In the genomic region with DNA sequence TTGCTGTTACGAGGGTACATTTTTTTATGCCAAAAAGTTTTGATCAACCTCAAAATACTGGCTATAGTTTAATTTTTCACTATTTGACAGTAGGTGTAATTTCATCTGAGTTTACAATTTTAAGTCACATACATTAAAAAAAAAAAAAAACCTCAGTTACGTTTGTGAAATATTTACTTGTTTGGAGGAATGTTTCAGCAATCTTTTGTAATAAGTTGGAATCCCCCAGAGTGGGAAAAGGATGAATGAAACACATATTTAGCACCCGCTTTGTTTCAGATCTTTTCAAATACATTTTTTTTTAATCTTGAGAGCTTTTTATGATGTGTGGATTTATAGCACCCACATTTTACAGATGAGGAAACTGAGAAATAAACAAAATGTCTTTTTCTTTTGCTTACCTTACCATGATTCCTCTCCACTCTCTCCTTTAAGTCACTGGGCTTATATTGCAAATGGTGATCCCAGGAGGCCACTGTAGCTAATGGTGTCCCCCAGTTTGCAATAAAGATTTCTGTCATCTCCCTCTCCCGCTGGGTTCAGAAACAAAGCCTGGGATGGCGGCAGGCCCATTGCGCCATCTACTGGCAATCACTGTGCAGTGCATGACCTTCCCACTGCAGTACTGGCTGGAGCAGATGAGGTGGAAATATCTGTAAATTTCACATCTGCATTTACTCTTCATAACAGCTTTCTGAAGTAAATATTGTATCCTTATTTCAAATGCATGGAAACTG, we compare ENCODE assay signal across 8 cellular contexts. TPM values are rescaled to one million over a fixed set of nuclear protein-coding genes. Genes with fewer than 3 reads are reported as not detected.
DNase-seq lines count a peak whose midpoint lies in the region; ATAC-seq lines count a peak whose summit lies in the region.

No MANE protein-coding gene starts in this region.

- intact Hi-C loops in left colon (cut with DNase I, micrococcal nuclease), result loop anchor here in 1 of 2 donors (10.0 kb wide), 1 partner anchor 184 kb away; no protein-coding TSS in a partner anchor

- peaks cover 54% of the 10 kb centered on the region for H3K4me1 Mint-ChIP-seq in central memory CD8-positive, alpha-beta T cell

- peak overlapping the region; percentile 63 for H3K27ac Mint-ChIP-seq in central memory CD8-positive, alpha-beta T cell (ENCODE audit: low read depth)

- DNase-seq in COLO829 (ENCODE audit: low spot score) (peak; percentile 68), NCI-H2107 treated with DMSO at 0.1 percent for 48 hours (lab: John Stamatoyannopoulos, UW; ENCODE audit: unreplicated experiment) (peak; percentile 59), left colon (peak in 1 of 2 donors; percentile 68), NCI-H1048 (lab: John Stamatoyannopoulos, UW) (no peak)
- peak; percentile 43 to 48 for DNase-seq in activated CD4-positive, alpha-beta T cell treated with anti-CD3 and anti-CD28 coated beads for 24 hours (ENCODE audit: low read depth in 2 of 2)
- peak; percentile 55 to 72 for DNase-seq in central memory CD8-positive, alpha-beta T cell (ENCODE audit: low spot score in 2 of 2)
- DNase-seq in stimulated activated CD4-positive, alpha-beta T cell treated with anti-CD3 and anti-CD28 coated beads, Interleukin-4, amount 100 ng/mL, for 1 hour, result peak; percentile 49

- H3K27me3 Mint-ChIP-seq in central memory CD8-positive, alpha-beta T cell, result no peaks in the 10 kb centered on the region

- ATAC-seq in GM21737 (IDR thresholded peaks at IDR 0.05; ENCODE audit: unreplicated experiment) (peak; percentile 83), left colon (peak; percentile 80)
- ATAC-seq in central memory CD8-positive, alpha-beta T cell (replicated peaks; ENCODE audit: extremely low read depth, poor library complexity, severe bottlenecking), result peak; percentile 87

- peaks cover 3% of the 10 kb centered on the region for H3K36me3 Mint-ChIP-seq in central memory CD8-positive, alpha-beta T cell (ENCODE audit: insufficient read depth)

- H3K9me3 Mint-ChIP-seq in central memory CD8-positive, alpha-beta T cell, result no peaks in the 10 kb centered on the region

- H3K4me3 Mint-ChIP-seq in central memory CD8-positive, alpha-beta T cell, result peak overlapping the region; percentile 70

RNA-seq across cellular contexts. Expression of a gene that starts 27.7 kb away (rescaled TPM):
- 1 to 10 TPM; 7.4 to 8.9 TPM for total RNA-seq in left colon

RNA-seq across cellular contexts. Expression of a gene that starts 45.1 kb away (rescaled TPM):
- 1 to 10 TPM; 2.2 to 4.5 TPM for total RNA-seq in left colon

RNA-seq across cellular contexts. Expression of a gene that starts 47.8 kb away (rescaled TPM):
- under 1 TPM in 1 of 2 donors, not detected in 1; 0.64 TPM for total RNA-seq in left colon

RNA-seq across cellular contexts. Expression of a gene that starts 58.8 kb away (rescaled TPM):
- 1 to 10 TPM; 2.0 to 4.2 TPM for total RNA-seq in left colon
